In genomic region chr6:91149914-91150674, GRCh38 we compare ENCODE assay signal across 24 cellular contexts.
DNase-seq lines count a peak whose midpoint lies in the region; ATAC-seq, FAIRE-seq and TF ChIP-seq lines count a peak whose summit lies in the region.
"Had no signal": no experiment of that assay in that cellular context is flagged by ENCODE, and none has a peak within 500 bp of the region (broad histone marks: within the 10 kb centered on the region; RNA-seq: fewer than 3 reads in every experiment).

No MANE protein-coding gene starts in this region.

- H3K9me3 ChIP-seq in adipocyte (ENCODE audit: control insufficient read depth, low read length): no peaks in the 10 kb centered on the region
- H3K9me3 ChIP-seq: BE2C, heart left ventricle, left ventricle myocardium inferior, tibial nerve had no signal

- no peaks in the 10 kb centered on the region for H3K27me3 ChIP-seq in adipocyte (replicated peaks; ENCODE audit: control insufficient read depth, insufficient read depth, low read length)
- H3K27me3 ChIP-seq: heart left ventricle, neural progenitor cell, tibial nerve had no signal

- DNase-seq in GM12892 (ENCODE audit: insufficient read length): no peak
- DNase-seq in adipocyte (ENCODE audit: low read depth): no peak
- peak; percentile 3 for DNase-seq in fibroblast of pulmonary artery (ENCODE audit: low read depth)
- no peak for DNase-seq in omental fat pad (ENCODE audit: low spot score)
- DNase-seq in GM19239 (ENCODE audit: insufficient read length, low spot score): no peak
- no peak for DNase-seq in stimulated activated naive CD4-positive, alpha-beta T cell treated with Interleukin-2 at 50 U/mL for 16 hours (lab: John Stamatoyannopoulos, UW)
- DNase-seq: activated CD4-positive, alpha-beta T cell treated with anti-CD3 and anti-CD28 coated beads, Interleukin-2, amount 50 U/mL, for 4 hours; activated CD8-positive, alpha-beta memory T cell treated with anti-CD3 and anti-CD28 coated beads, Interleukin-2, amount 50 U/mL, for 4 hours; BE2C; Calu3; cortex of kidney; heart left ventricle; left ventricle myocardium inferior; NCI-H1092 treated with DMSO at 0.1 percent for 48 hours; NCI-H2029; NCI-H446 treated with DMSO at 0.1 percent for 48 hours; stimulated activated CD4-positive, alpha-beta T cell treated with anti-CD3 and anti-CD28 coated beads, Interleukin-12 subunit alpha, Interleukin-12 subunit beta, amount 100 ng/mL, for 4 hours; stimulated activated naive CD8-positive, alpha-beta T cell treated with anti-CD3 and anti-CD28 coated beads, Interleukin-15, amount 100 ng/mL, for 72 hours had no signal

- H3K4me3 ChIP-seq in adipocyte (ENCODE audit: low read length) (peak overlapping the region; percentile 25), fibroblast of pulmonary artery (replicated peaks; ENCODE audit: low read depth, low read length) (no peak overlapping the region)
- H3K4me3 ChIP-seq: heart left ventricle, left ventricle myocardium inferior, neural progenitor cell, tibial nerve had no signal

- no peak for TF ChIP-seq POLR2A in GM12892 (IDR thresholded peaks at IDR 0.05; ENCODE audit: low read depth, low read length)

- H3K4me1 ChIP-seq in adipocyte (ENCODE audit: control insufficient read depth, insufficient read depth, low read length): peaks cover 16% of the 10 kb centered on the region
- H3K4me1 ChIP-seq: BE2C, heart left ventricle, left ventricle myocardium inferior had no signal

- ATAC-seq in omental fat pad (ENCODE audit: low FRiP score) (peak; percentile 69), HG02970 (IDR thresholded peaks at IDR 0.05; ENCODE audit: low FRiP score, unreplicated experiment) (no peak), GM21447 (IDR thresholded peaks at IDR 0.05; ENCODE audit: unreplicated experiment) (no peak)
- ATAC-seq: heart left ventricle; stimulated activated naive CD8-positive, alpha-beta T cell treated with anti-CD3 and anti-CD28 coated beads, Interleukin-15, amount 100 ng/mL, for 72 hours had no signal

- no peak overlapping the region for H3K9ac ChIP-seq in adipocyte (ENCODE audit: low read length)
- H3K9ac ChIP-seq: neural progenitor cell had no signal

- FAIRE-seq in GM12892 (lab: Jason Lieb, UNC): peak; percentile 14
- FAIRE-seq in GM19239 (lab: Jason Lieb, UNC): no peak
- FAIRE-seq: A204.1, RCC 7860 had no signal

- TF ChIP-seq CTCF in fibroblast of pulmonary artery (IDR thresholded peaks at IDR 0.05; ENCODE audit: low read length, missing control alignments) (no peak), omental fat pad (IDR thresholded peaks at IDR 0.05) (no peak)

- no peaks in the 10 kb centered on the region for H3K36me3 ChIP-seq in adipocyte (ENCODE audit: control insufficient read depth, insufficient read depth, low read length, severe bottlenecking)
- H3K36me3 ChIP-seq: BE2C, heart left ventricle, left ventricle myocardium inferior, neural progenitor cell, tibial nerve had no signal
